In the genomic region with DNA sequence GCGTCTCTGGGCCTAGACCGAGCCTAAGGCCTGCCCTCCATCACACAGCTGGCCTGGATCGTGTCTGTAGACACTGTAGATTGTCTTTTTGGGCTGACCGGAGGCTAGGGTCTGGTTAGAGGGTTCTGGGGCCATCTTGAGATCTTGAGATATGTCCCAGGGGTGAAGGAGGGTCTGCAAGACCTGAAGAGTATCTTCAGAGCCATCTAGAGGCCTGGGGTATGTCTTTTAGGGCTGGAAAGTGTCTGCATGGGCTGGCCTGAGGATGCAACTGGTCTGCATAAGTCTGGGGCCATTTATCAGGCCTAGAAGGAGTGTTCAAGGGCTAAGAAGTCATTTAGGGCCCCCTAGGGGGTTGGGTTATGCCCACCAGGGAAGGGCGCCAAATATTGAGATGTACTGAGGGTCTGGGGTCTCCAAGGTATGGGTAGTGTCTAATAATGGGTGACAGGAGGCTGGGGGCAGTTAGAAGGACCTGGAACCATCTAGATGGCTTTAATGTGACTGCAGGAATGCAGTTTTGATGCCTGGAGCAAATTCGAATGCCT, we compare ENCODE assay signal across 8 cellular contexts. TPM values are rescaled to one million over a fixed set of nuclear protein-coding genes. Genes with fewer than 3 reads are reported as not detected.
DNase-seq lines count a peak whose midpoint lies in the region; ATAC-seq and TF ChIP-seq lines count a peak whose summit lies in the region.

No MANE protein-coding gene starts in this region.

- ATAC-seq in GM19395 (IDR thresholded peaks at IDR 0.05; ENCODE audit: unreplicated experiment) (peak; percentile 0), HG03520 (IDR thresholded peaks at IDR 0.05; ENCODE audit: unreplicated experiment) (no peak)

- DNase-seq in SK-N-DZ (ENCODE audit: low spot score) (peak; percentile 77), fibroblast of pulmonary artery (ENCODE audit: low read depth) (no peak), skeletal muscle cell (ENCODE audit: low read depth) (no peak), head of caudate nucleus (no peak), cerebellum (ENCODE audit: low spot score) (no peak)
- no peak for DNase-seq in stimulated activated CD4-positive, alpha-beta T cell treated with anti-CD3 and anti-CD28 coated beads, Interleukin-4, amount 100 ng/mL, for 4 hours

- no peak for TF ChIP-seq CTCF in fibroblast of pulmonary artery (IDR thresholded peaks at IDR 0.05; ENCODE audit: low read length, missing control alignments)

- H3K4me3 ChIP-seq in fibroblast of pulmonary artery (replicated peaks; ENCODE audit: low read depth, low read length) (peak overlapping the region; percentile 85), skeletal muscle cell (ENCODE audit: low read depth, low read length) (peak overlapping the region; percentile 99)

- intact Hi-C loops in head of caudate nucleus (cut with DNase I), result no loop called here

RNA-seq across cellular contexts. Expression of a gene that starts 0.6 kb away (rescaled TPM):
- 20.2 and 23.9 TPM in 2 replicates for polyA plus RNA-seq in SK-N-DZ (2014; cell fraction: cytosol; rRNA removed)
- 16.8 and 18.8 TPM in 2 replicates for polyA plus RNA-seq in SK-N-DZ (2014; cell fraction: nucleus; rRNA removed)
- total RNA-seq in cerebellum, result 9.6 TPM

RNA-seq across cellular contexts. Expression of a gene that starts 2.6 kb away (rescaled TPM):
- polyA plus RNA-seq in SK-N-DZ (2014; cell fraction: cytosol; rRNA removed), result 2.0 and 2.1 TPM in 2 replicates
- 0.72 and 4.7 TPM in 2 replicates for polyA plus RNA-seq in SK-N-DZ (2014; cell fraction: nucleus; rRNA removed)
- total RNA-seq in cerebellum, result 0.91 TPM

RNA-seq across cellular contexts. Expression of a gene that starts 23.1 kb away (rescaled TPM):
- polyA plus RNA-seq in SK-N-DZ (2014; cell fraction: cytosol; rRNA removed), result 25.6 and 32.7 TPM in 2 replicates
- polyA plus RNA-seq in SK-N-DZ (2014; cell fraction: nucleus; rRNA removed), result 30.2 and 41.0 TPM in 2 replicates
- total RNA-seq in cerebellum, result 11.3 TPM

RNA-seq across cellular contexts. Expression of a gene that starts 23.2 kb away (rescaled TPM):
- polyA plus RNA-seq in SK-N-DZ (2014; cell fraction: cytosol; rRNA removed), result 3.4 and 4.0 TPM in 2 replicates
- 3.1 and 6.2 TPM in 2 replicates for polyA plus RNA-seq in SK-N-DZ (2014; cell fraction: nucleus; rRNA removed)
- total RNA-seq in cerebellum, result 1.2 TPM

RNA-seq across cellular contexts. Expression of a gene that starts 34.5 kb away (rescaled TPM):
- polyA plus RNA-seq in SK-N-DZ (2014; cell fraction: cytosol; rRNA removed), result 454 and 480 TPM in 2 replicates
- 349 and 359 TPM in 2 replicates for polyA plus RNA-seq in SK-N-DZ (2014; cell fraction: nucleus; rRNA removed)
- 147 TPM for total RNA-seq in cerebellum
